In the genomic region with DNA sequence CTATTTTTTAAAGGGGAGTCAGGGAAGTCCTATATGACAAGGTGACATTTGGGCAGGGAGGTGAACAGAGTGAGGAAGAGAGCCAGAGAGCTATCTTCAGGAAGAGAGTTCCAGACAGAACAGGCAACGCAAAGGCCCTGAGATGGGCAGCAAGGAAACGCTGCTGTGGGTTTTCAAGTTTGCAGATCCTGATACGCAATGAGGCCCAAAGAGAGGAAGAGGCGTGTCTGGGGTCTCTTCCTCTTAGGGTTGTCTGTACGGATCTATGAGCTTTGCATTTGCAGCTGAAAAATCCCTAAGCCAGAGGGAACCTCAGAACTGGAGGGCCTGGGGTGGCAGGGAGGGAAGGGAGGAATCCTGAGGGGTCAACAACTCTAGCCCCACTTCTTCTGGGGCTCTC, we compare ENCODE assay signal across 16 cellular contexts. TPM values are rescaled to one million over a fixed set of nuclear protein-coding genes. Genes with fewer than 3 reads are reported as not detected.
DNase-seq lines count a peak whose midpoint lies in the region; ATAC-seq and TF ChIP-seq lines count a peak whose summit lies in the region.
"Had no signal": no experiment of that assay in that cellular context is flagged by ENCODE, and none has a peak within 500 bp of the region (broad histone marks: within the 10 kb centered on the region; RNA-seq: fewer than 3 reads in every experiment).

No MANE protein-coding gene starts in this region.

- H3K27ac Mint-ChIP-seq in CD14-positive monocyte: peak overlapping the region; percentile 91 to 95 (median 94)
- H3K27ac Mint-ChIP-seq in activated naive CD8-positive, alpha-beta T cell: peak overlapping the region; percentile 23
- H3K27ac Mint-ChIP-seq in activated CD4-positive, alpha-beta memory T cell treated with anti-CD3 and anti-CD28 coated beads for 36 hours: no peak overlapping the region

- no peak overlapping the region for H3K4me3 ChIP-seq in prostate gland
- H3K4me3 ChIP-seq: SK-N-MC had no signal

- no peak for DNase-seq in CD14-positive monocyte (ENCODE audit: low spot score)
- peak; percentile 92 to 94 for DNase-seq in Kasumi-1 (lab: John Stamatoyannopoulos, UW)
- peak; percentile 51 for DNase-seq in mesenteric fat pad (ENCODE audit: low spot score)
- no peak for DNase-seq in RKO (ENCODE audit: low spot score)
- DNase-seq in activated CD4-positive, alpha-beta memory T cell treated with anti-CD3 and anti-CD28 coated beads for 36 hours: no peak
- DNase-seq in prostate gland (ENCODE audit: low spot score): no peak
- DNase-seq: activated T-cell treated with anti-CD3 and anti-CD28 coated beads for 4 hours; aorta; DMS79 treated with DMSO at 0.1 percent for 48 hours; KG1; NCI-H2081 treated with DMSO at 0.1 percent for 48 hours; stimulated activated CD4-positive, alpha-beta T cell treated with anti-CD3 and anti-CD28 coated beads, Interleukin-2, amount 100 ng/mL, for 48 hours had no signal

- no peaks in the 10 kb centered on the region for H3K9me3 ChIP-seq in prostate gland

- no peak for TF ChIP-seq POLR2A in prostate gland (IDR thresholded peaks at IDR 0.05)

- H3K9me3 Mint-ChIP-seq in CD14-positive monocyte: no peaks in the 10 kb centered on the region
- no peaks in the 10 kb centered on the region for H3K9me3 Mint-ChIP-seq in activated naive CD8-positive, alpha-beta T cell (ENCODE audit: low read depth)
- no peaks in the 10 kb centered on the region for H3K9me3 Mint-ChIP-seq in activated CD4-positive, alpha-beta memory T cell treated with anti-CD3 and anti-CD28 coated beads for 36 hours

- H3K27ac ChIP-seq in prostate gland: no peak overlapping the region
- H3K27ac ChIP-seq: SK-N-MC had no signal

- no peak for ATAC-seq in GM21526 (IDR thresholded peaks at IDR 0.05; ENCODE audit: low FRiP score, unreplicated experiment)

- CTCF ChIA-PET in activated CD4-positive, alpha-beta memory T cell treated with anti-CD3 and anti-CD28 coated beads for 36 hours (lab: Charles Lee): no interaction called here

- TF ChIP-seq CTCF in CD14-positive monocyte (IDR thresholded peaks at IDR 0.05) (no peak), prostate gland (IDR thresholded peaks at IDR 0.05) (no peak)

- H3K27me3 ChIP-seq in prostate gland (replicated peaks; ENCODE audit: insufficient read depth): no peaks in the 10 kb centered on the region

- no peaks in the 10 kb centered on the region for H3K4me1 ChIP-seq in prostate gland (replicated peaks)

- H3K36me3 ChIP-seq in prostate gland: no peaks in the 10 kb centered on the region

- H3K36me3 Mint-ChIP-seq in CD14-positive monocyte: no peaks in the 10 kb centered on the region
- H3K36me3 Mint-ChIP-seq in activated naive CD8-positive, alpha-beta T cell: no peaks in the 10 kb centered on the region
- no peaks in the 10 kb centered on the region for H3K36me3 Mint-ChIP-seq in activated CD4-positive, alpha-beta memory T cell treated with anti-CD3 and anti-CD28 coated beads for 36 hours

- peaks cover under 1 to 4% (median 1%) of the 10 kb centered on the region in 3 donors for H3K27me3 Mint-ChIP-seq in CD14-positive monocyte (ENCODE audit: low read depth in 3 of 3)
- no peaks in the 10 kb centered on the region for H3K27me3 Mint-ChIP-seq in activated naive CD8-positive, alpha-beta T cell
- H3K27me3 Mint-ChIP-seq in activated CD4-positive, alpha-beta memory T cell treated with anti-CD3 and anti-CD28 coated beads for 36 hours: peaks cover 2% of the 10 kb centered on the region

- intact Hi-C loops in CD14-positive monocyte (cut with micrococcal nuclease): no loop called here
- intact Hi-C loops in activated CD4-positive, alpha-beta memory T cell treated with anti-CD3 and anti-CD28 coated beads for 36 hours (cut with micrococcal nuclease): no loop called here
- intact Hi-C loops in prostate gland (cut with DNase I): no loop called here

- H3K4me1 Mint-ChIP-seq in CD14-positive monocyte: peaks cover 24% of the 10 kb centered on the region
- H3K4me1 Mint-ChIP-seq in activated naive CD8-positive, alpha-beta T cell (ENCODE audit: low read depth): peaks cover 14% of the 10 kb centered on the region
- H3K4me1 Mint-ChIP-seq in activated CD4-positive, alpha-beta memory T cell treated with anti-CD3 and anti-CD28 coated beads for 36 hours (ENCODE audit: low read depth): peaks cover 8% of the 10 kb centered on the region

- POLR2A ChIA-PET in activated CD4-positive, alpha-beta memory T cell treated with anti-CD3 and anti-CD28 coated beads for 36 hours (lab: Charles Lee): no interaction called here

- peak overlapping the region; percentile 59 to 88 for H3K4me3 Mint-ChIP-seq in CD14-positive monocyte
- peak overlapping the region; percentile 31 for H3K4me3 Mint-ChIP-seq in activated naive CD8-positive, alpha-beta T cell
- no peak overlapping the region for H3K4me3 Mint-ChIP-seq in activated CD4-positive, alpha-beta memory T cell treated with anti-CD3 and anti-CD28 coated beads for 36 hours

- WGBS in prostate gland: 78% methylated on average over 5 of the region's 5 CpGs

RNA-seq across cellular contexts. Expression of a gene that starts 13.6 kb away (rescaled TPM):
- polyA plus RNA-seq in CD14-positive monocyte: not detected
- 0.51 TPM for total RNA-seq in mesenteric fat pad
- not detected for total RNA-seq in activated CD4-positive, alpha-beta memory T cell treated with anti-CD3 and anti-CD28 coated beads for 36 hours
- 10 to 100 TPM in 1 of 2 donors, 1 to 10 TPM in 1; 5.6 to 22.5 TPM for total RNA-seq in prostate gland
- total RNA-seq: dermis microvascular lymphatic vessel endothelial cell had no signal
- polyA plus RNA-seq: aorta had no signal

Comparison
In these comparisons a context has a peak if more than half of its experiments do, and no peak if none do; other contexts are left out.
1. DNase-seq: peak in Kasumi-1 (2 of 2) and mesenteric fat pad (single experiment); none in CD14-positive monocyte (single experiment), RKO (single experiment), activated CD4-positive, alpha-beta memory T cell treated with anti-CD3 and anti-CD28 coated beads for 36 hours (single experiment) and prostate gland (single experiment).